In genomic region chrX:153953892-153954617, GRCh38 we compare ENCODE assay signal across 11 cellular contexts. TPM values are rescaled to one million over a fixed set of nuclear protein-coding genes. Genes with fewer than 3 reads are reported as not detected.
DNase-seq lines count a peak whose midpoint lies in the region; ATAC-seq and TF ChIP-seq lines count a peak whose summit lies in the region.
"Had no signal": no experiment of that assay in that cellular context is flagged by ENCODE, and none has a peak within 500 bp of the region (broad histone marks: within the 10 kb centered on the region; RNA-seq: fewer than 3 reads in every experiment).

No MANE protein-coding gene starts in this region.

- H3K4me1 ChIP-seq in spleen = peaks cover 0 to 22% (median 14%) of the 10 kb centered on the region in 6 donors

- CTCF ChIA-PET in RWPE1 (lab: Yijun Ruan, JAX) = interaction anchor here (0.6 kb wide), 1 partner anchor 11 kb away, joined by 3 read pairs; no protein-coding TSS in a partner anchor

- ATAC-seq in left ventricle myocardium superior (peak; percentile 4), HG03139 (IDR thresholded peaks at IDR 0.05; ENCODE audit: unreplicated experiment) (no peak)

- no peak overlapping the region for H3K4me3 ChIP-seq in spleen
- H3K4me3 ChIP-seq: SJSA1 had no signal

- peaks cover 6 to 100% (median 94%) of the 10 kb centered on the region in 6 donors for H3K36me3 ChIP-seq in spleen

- H3K27ac ChIP-seq in RWPE1 = peak overlapping the region; percentile 24; the same call in 1 of the 2 replicates
- peak overlapping the region in 3 of 8 donors; percentile 18 to 48 (median 45) for H3K27ac ChIP-seq in spleen
- H3K27ac ChIP-seq: SJSA1 had no signal

- DNase-seq in RWPE1 (ENCODE audit: low spot score) = no peak
- DNase-seq in left ventricle myocardium superior = no peak
- DNase-seq in spleen = peak; percentile 79
- no peak for DNase-seq in stimulated activated CD4-positive, alpha-beta T cell treated with anti-CD3 and anti-CD28 coated beads, Interleukin-12 subunit alpha, Interleukin-12 subunit beta, amount 100 ng/mL, for 4 hours
- DNase-seq in iPS-NIHi11 (ENCODE audit: low spot score) = no peak
- DNase-seq in cortex of kidney (lab: John Stamatoyannopoulos, UW) = no peak
- DNase-seq: foreskin melanocyte had no signal

- TF ChIP-seq POLR2A in spleen (IDR thresholded peaks at IDR 0.05) = no peak

- POLR2A ChIA-PET in RWPE1 (lab: Yijun Ruan, JAX; ENCODE audit: low non-redundant PET) = no interaction called here

- intact Hi-C loops in left ventricle myocardium superior (cut with micrococcal nuclease) (loop anchor here (10.0 kb wide), 1 partner anchor 189 kb away; the partner anchor contains the start of gene PLXNB3), spleen (cut with DNase I; ENCODE audit: low total_unique reads) (loop anchor here (2.0 kb wide), 1 partner anchor 193 kb away; no protein-coding TSS in a partner anchor)

- 75 to 83% (median 78%) methylated on average over 24 to 34 of the region's 34 CpGs; no CpG with 5 or more reads in 1 of the 5 donors for WGBS in spleen, 5 donors

- peaks cover 0 to 3% (median 0%) of the 10 kb centered on the region in 7 donors for H3K27me3 ChIP-seq in spleen (replicated peaks in 1 of 7)
- H3K27me3 ChIP-seq: SJSA1 had no signal

- TF ChIP-seq CTCF in GM12873 (IDR thresholded peaks at IDR 0.05; ENCODE audit: insufficient read depth, low read depth, low read length, missing control alignments) = peak; percentile 14
- TF ChIP-seq CTCF in RWPE1 (conservative IDR thresholded peaks at IDR 0.05; ENCODE audit: low read depth) = no peak
- no peak for TF ChIP-seq CTCF in spleen (IDR thresholded peaks at IDR 0.05 in 8 of 11, conservative IDR thresholded peaks at IDR 0.05 in 3 of 11)

- no peaks in the 10 kb centered on the region for H3K9me3 ChIP-seq in spleen
- H3K9me3 ChIP-seq: SJSA1 had no signal

RNA-seq across cellular contexts. Expression of gene RENBP, which starts 9.6 kb away (rescaled TPM):
- total RNA-seq in left ventricle myocardium superior (8.9 TPM), spleen (100 to 1,000 TPM in 1 of 7 donors, 10 to 100 TPM in 6; 42.0 to 105 (median 63.6) TPM)
- polyA plus RNA-seq in spleen = 10 to 100 TPM; 44.3 to 91.3 (median 47.9) TPM
- polyA plus RNA-seq: CD8-positive, alpha-beta memory T cell had no signal

RNA-seq across cellular contexts. Expression of gene HCFC1, which starts 17.6 kb away (rescaled TPM):
- total RNA-seq in left ventricle myocardium superior = 27.0 TPM
- 10 to 100 TPM; 50.6 to 86.5 (median 62.1) TPM for total RNA-seq in spleen
- polyA plus RNA-seq in spleen = 10 to 100 TPM in 2 of 3 donors, 1 to 10 TPM in 1; 9.5 to 22.7 (median 11.4) TPM

RNA-seq across cellular contexts. Expression of gene TMEM187, which starts 18.5 kb away (rescaled TPM):
- total RNA-seq in left ventricle myocardium superior (6.0 TPM), spleen (10 to 100 TPM in 1 of 7 donors, 1 to 10 TPM in 6; 2.0 to 12.2 (median 6.2) TPM)
- polyA plus RNA-seq in spleen = 1 to 10 TPM; 3.3 to 7.4 (median 4.9) TPM

RNA-seq across cellular contexts. Expression of gene NAA10, which starts 19.2 kb away (rescaled TPM):
- total RNA-seq in left ventricle myocardium superior (72.2 TPM), spleen (10 to 100 TPM; 56.4 to 89.1 (median 85.5) TPM)
- 100 to 1,000 TPM; 123 to 174 (median 168) TPM for polyA plus RNA-seq in spleen

RNA-seq across cellular contexts. Expression of gene ARHGAP4, which starts 28.0 kb away (rescaled TPM):
- total RNA-seq in left ventricle myocardium superior (10.0 TPM), spleen (100 to 1,000 TPM; 176 to 317 (median 236) TPM)
- 100 to 1,000 TPM; 297 to 713 (median 635) TPM for polyA plus RNA-seq in spleen
